ENCODE assay signal across 8 cellular contexts in the genomic region with DNA sequence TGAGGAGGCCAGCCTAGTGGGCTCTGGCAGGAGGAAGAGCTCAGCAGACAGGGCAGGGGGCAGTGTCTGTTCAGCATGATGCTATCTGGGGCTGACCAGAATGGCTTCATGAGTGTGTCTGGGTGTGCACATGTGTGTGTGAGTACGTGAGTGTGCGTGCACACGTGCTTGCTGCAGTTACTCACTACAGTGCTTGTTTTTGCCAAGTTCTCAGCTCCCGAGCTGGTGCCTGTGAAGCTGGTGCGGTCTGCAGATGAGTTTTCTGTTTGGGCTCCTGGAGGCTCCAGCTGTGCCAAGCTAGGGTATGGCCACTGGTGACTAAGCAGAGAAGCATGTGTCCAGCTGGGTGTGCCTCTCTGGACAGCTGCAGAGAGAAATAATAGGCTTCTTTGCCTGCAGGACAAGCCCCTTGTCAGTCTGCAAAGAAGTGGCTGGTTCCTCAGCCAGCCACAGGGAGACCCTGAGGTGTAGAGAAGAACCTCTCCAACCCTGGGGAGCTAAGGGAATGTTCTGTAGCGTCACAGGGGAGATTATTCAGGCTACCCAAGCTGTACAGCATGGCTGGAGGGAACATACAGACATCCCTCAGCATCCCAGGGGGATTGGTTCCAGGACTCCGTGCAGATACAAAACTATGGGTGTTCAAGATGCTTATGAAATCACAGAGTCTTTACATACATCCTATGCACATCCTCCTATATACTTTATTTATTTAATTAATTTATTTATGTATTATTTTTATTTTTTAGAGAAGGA. TPM values are rescaled to one million over a fixed set of nuclear protein-coding genes. Genes with fewer than 3 reads are reported as not detected.
DNase-seq lines count a peak whose midpoint lies in the region; ATAC-seq and TF ChIP-seq lines count a peak whose summit lies in the region.

No MANE protein-coding gene starts in this region.

- no peaks in the 10 kb centered on the region for H3K36me3 Mint-ChIP-seq in Calu3 (ENCODE audit: insufficient read depth, unreplicated experiment)
- H3K36me3 Mint-ChIP-seq in activated CD4-positive, alpha-beta T cell treated with anti-CD3 and anti-CD28 coated beads for 36 hours (ENCODE audit: low read depth), result no peaks in the 10 kb centered on the region
- H3K36me3 Mint-ChIP-seq in activated CD4-positive, alpha-beta T cell treated with anti-CD3 and anti-CD28 coated beads, Interleukin-2, amount 10 ng/mL, durations not matched to agents 24 days and 14 days (ENCODE audit: low read depth), result no peaks in the 10 kb centered on the region

- H3K9me3 Mint-ChIP-seq in Calu3 (ENCODE audit: low read depth, unreplicated experiment), result no peaks in the 10 kb centered on the region
- no peaks in the 10 kb centered on the region for H3K9me3 Mint-ChIP-seq in stimulated activated naive CD8-positive, alpha-beta T cell treated with anti-CD3 and anti-CD28 coated beads, Interleukin-15, amount 100 ng/mL, for 72 hours
- H3K9me3 Mint-ChIP-seq in activated CD4-positive, alpha-beta T cell treated with anti-CD3 and anti-CD28 coated beads for 36 hours (ENCODE audit: low read depth), result no peaks in the 10 kb centered on the region
- H3K9me3 Mint-ChIP-seq in activated CD4-positive, alpha-beta T cell treated with anti-CD3 and anti-CD28 coated beads, Interleukin-2, amount 10 ng/mL, durations not matched to agents 24 days and 14 days, result no peaks in the 10 kb centered on the region

- H3K27me3 ChIP-seq in foreskin keratinocyte, result no peaks in the 10 kb centered on the region

- in situ Hi-C loops in SK-MEL-5 (cut with HindIII; ENCODE audit: low pct_unique_long_range_greater_than_20kb, low sequenced_read_pairs), result no loop called here

- no peak overlapping the region for H3K4me3 Mint-ChIP-seq in Calu3 (ENCODE audit: low read depth, unreplicated experiment)
- H3K4me3 Mint-ChIP-seq in stimulated activated naive CD8-positive, alpha-beta T cell treated with anti-CD3 and anti-CD28 coated beads, Interleukin-15, amount 100 ng/mL, for 72 hours, result no peak overlapping the region
- H3K4me3 Mint-ChIP-seq in activated CD4-positive, alpha-beta T cell treated with anti-CD3 and anti-CD28 coated beads for 36 hours, result no peak overlapping the region
- H3K4me3 Mint-ChIP-seq in activated CD4-positive, alpha-beta T cell treated with anti-CD3 and anti-CD28 coated beads, Interleukin-2, amount 10 ng/mL, durations not matched to agents 24 days and 14 days, result no peak overlapping the region

- no peaks in the 10 kb centered on the region for H3K27me3 Mint-ChIP-seq in Calu3 (ENCODE audit: unreplicated experiment)
- peaks cover 15% of the 10 kb centered on the region for H3K27me3 Mint-ChIP-seq in stimulated activated naive CD8-positive, alpha-beta T cell treated with anti-CD3 and anti-CD28 coated beads, Interleukin-15, amount 100 ng/mL, for 72 hours
- peaks cover 3% of the 10 kb centered on the region for H3K27me3 Mint-ChIP-seq in activated CD4-positive, alpha-beta T cell treated with anti-CD3 and anti-CD28 coated beads for 36 hours
- peaks cover 4% of the 10 kb centered on the region for H3K27me3 Mint-ChIP-seq in activated CD4-positive, alpha-beta T cell treated with anti-CD3 and anti-CD28 coated beads, Interleukin-2, amount 10 ng/mL, durations not matched to agents 24 days and 14 days

- H3K27ac Mint-ChIP-seq in Calu3 (ENCODE audit: unreplicated experiment), result no peak overlapping the region
- H3K27ac Mint-ChIP-seq in stimulated activated naive CD8-positive, alpha-beta T cell treated with anti-CD3 and anti-CD28 coated beads, Interleukin-15, amount 100 ng/mL, for 72 hours, result no peak overlapping the region
- H3K27ac Mint-ChIP-seq in activated CD4-positive, alpha-beta T cell treated with anti-CD3 and anti-CD28 coated beads for 36 hours, result no peak overlapping the region
- H3K27ac Mint-ChIP-seq in activated CD4-positive, alpha-beta T cell treated with anti-CD3 and anti-CD28 coated beads, Interleukin-2, amount 10 ng/mL, durations not matched to agents 24 days and 14 days, result no peak overlapping the region

- DNase-seq in Calu3 (peak; percentile 71), SK-MEL-5 (ENCODE audit: low read depth, low spot score) (peak; percentile 69), foreskin keratinocyte (peak; percentile 72 to 83), putamen (ENCODE audit: low spot score) (peak; percentile 24)
- DNase-seq in stimulated activated naive CD8-positive, alpha-beta T cell treated with anti-CD3 and anti-CD28 coated beads, Interleukin-15, amount 100 ng/mL, for 72 hours, result no peak
- no peak for DNase-seq in activated CD4-positive, alpha-beta T cell treated with anti-CD3 and anti-CD28 coated beads for 36 hours
- no peak for DNase-seq in activated effector memory CD4-positive, alpha-beta T cell treated with Interleukin-2 at 50 U/mL for 16 hours
- DNase-seq in activated CD4-positive, alpha-beta T cell treated with anti-CD3 and anti-CD28 coated beads, Interleukin-2, amount 10 ng/mL, durations not matched to agents 24 days and 14 days, result no peak

- intact Hi-C loops in Calu3 (cut with micrococcal nuclease; ENCODE audit: unreplicated experiment), result no loop called here
- intact Hi-C loops in activated CD4-positive, alpha-beta T cell treated with anti-CD3 and anti-CD28 coated beads for 36 hours (cut with DNase I, micrococcal nuclease), result no loop called here
- intact Hi-C loops in activated CD4-positive, alpha-beta T cell treated with anti-CD3 and anti-CD28 coated beads, Interleukin-2, amount 10 ng/mL, durations not matched to agents 24 days and 14 days (cut with micrococcal nuclease), result no loop called here

- ATAC-seq in foreskin keratinocyte, result peak; percentile 34
- ATAC-seq in stimulated activated naive CD8-positive, alpha-beta T cell treated with anti-CD3 and anti-CD28 coated beads, Interleukin-15, amount 100 ng/mL, for 72 hours, result no peak
- no peak for ATAC-seq in activated CD4-positive, alpha-beta T cell treated with anti-CD3 and anti-CD28 coated beads for 36 hours

- peaks cover 19% of the 10 kb centered on the region for H3K4me1 ChIP-seq in foreskin keratinocyte

- POLR2A ChIA-PET in activated CD4-positive, alpha-beta T cell treated with anti-CD3 and anti-CD28 coated beads for 36 hours (lab: Charles Lee), result no interaction called here

- H3K4me1 Mint-ChIP-seq in Calu3 (ENCODE audit: low read depth, unreplicated experiment), result peaks cover 22% of the 10 kb centered on the region
- H3K4me1 Mint-ChIP-seq in stimulated activated naive CD8-positive, alpha-beta T cell treated with anti-CD3 and anti-CD28 coated beads, Interleukin-15, amount 100 ng/mL, for 72 hours, result no peaks in the 10 kb centered on the region
- peaks cover 7% of the 10 kb centered on the region for H3K4me1 Mint-ChIP-seq in activated CD4-positive, alpha-beta T cell treated with anti-CD3 and anti-CD28 coated beads for 36 hours
- H3K4me1 Mint-ChIP-seq in activated CD4-positive, alpha-beta T cell treated with anti-CD3 and anti-CD28 coated beads, Interleukin-2, amount 10 ng/mL, durations not matched to agents 24 days and 14 days, result no peaks in the 10 kb centered on the region

- TF ChIP-seq CTCF in Calu3 (IDR thresholded peaks at IDR 0.05; ENCODE audit: unreplicated experiment), result no peak
- no peak for TF ChIP-seq CTCF in foreskin keratinocyte (conservative IDR thresholded peaks at IDR 0.05)

- no peak overlapping the region for H3K27ac ChIP-seq in foreskin keratinocyte

- BruUV-seq in Calu3 (replicated peaks; lab: Mats Ljungman, UMichigan), result no TSS peak

- CTCF ChIA-PET in Calu3 (lab: Charles Lee), result interaction anchor here (0.7 to 1.5 kb wide), 4 partner anchors 13 to 169 kb away, joined by 3 to 5 read pairs (median 4); no protein-coding TSS in a partner anchor
- CTCF ChIA-PET in activated CD4-positive, alpha-beta T cell treated with anti-CD3 and anti-CD28 coated beads for 36 hours (lab: Charles Lee), result no interaction called here

RNA-seq across cellular contexts. Expression of a gene that starts 40.2 kb away (rescaled TPM):
- 5.8 and 7.8 TPM in 2 replicates for total RNA-seq in Calu3 (2022)
- 14.4 and 16.7 TPM in 2 replicates for total RNA-seq in SK-MEL-5 (2014; rRNA removed; shearing (Covaris generic))
- 31.1 and 34.6 TPM in 2 replicates for polyA plus RNA-seq in SK-MEL-5 (2015; cell fraction: cytosol; rRNA removed)
- 3.4 and 7.0 TPM in 2 replicates for polyA plus RNA-seq in SK-MEL-5 (2015; cell fraction: nucleus; rRNA removed)
- 6.9 and 7.8 TPM in 2 replicates for total RNA-seq in foreskin keratinocyte
- 9.2 and 9.4 TPM in 2 replicates for polyA plus RNA-seq in foreskin keratinocyte
- total RNA-seq in activated CD4-positive, alpha-beta T cell treated with anti-CD3 and anti-CD28 coated beads for 36 hours, result 10 to 100 TPM in 1 of 2 experiments, 1 to 10 TPM in 1; 8.8 to 10.2 TPM
- total RNA-seq in activated CD4-positive, alpha-beta T cell treated with anti-CD3 and anti-CD28 coated beads, Interleukin-2, amount 10 ng/mL, durations not matched to agents 24 days and 14 days, result 9.8 and 10.0 TPM in 2 replicates

RNA-seq across cellular contexts. Expression of a gene that starts 57.4 kb away (rescaled TPM):
- total RNA-seq in Calu3 (2022), result 15.0 and 18.2 TPM in 2 replicates
- total RNA-seq in SK-MEL-5 (2014; rRNA removed; shearing (Covaris generic)), result 53.5 and 59.0 TPM in 2 replicates
- 102 and 111 TPM in 2 replicates for polyA plus RNA-seq in SK-MEL-5 (2015; cell fraction: cytosol; rRNA removed)
- 68.5 and 75.2 TPM in 2 replicates for polyA plus RNA-seq in SK-MEL-5 (2015; cell fraction: nucleus; rRNA removed)
- total RNA-seq in foreskin keratinocyte, result 33.0 and 40.0 TPM in 2 replicates
- 29.4 and 34.9 TPM in 2 replicates for polyA plus RNA-seq in foreskin keratinocyte
- 1 to 10 TPM; 1.6 to 2.4 TPM for total RNA-seq in activated CD4-positive, alpha-beta T cell treated with anti-CD3 and anti-CD28 coated beads for 36 hours
- total RNA-seq in activated CD4-positive, alpha-beta T cell treated with anti-CD3 and anti-CD28 coated beads, Interleukin-2, amount 10 ng/mL, durations not matched to agents 24 days and 14 days, result 0.12 and 0.30 TPM in 2 replicates

Comparison
In these comparisons a context has a peak if more than half of its experiments do, and no peak if none do; other contexts are left out.
1. DNase-seq: peak in Calu3 (single experiment), SK-MEL-5 (single experiment), foreskin keratinocyte (2 of 2) and putamen (single experiment); none in stimulated activated naive CD8-positive, alpha-beta T cell treated with anti-CD3 and anti-CD28 coated beads, Interleukin-15, amount 100 ng/mL, for 72 hours (0 of 2), activated CD4-positive, alpha-beta T cell treated with anti-CD3 and anti-CD28 coated beads for 36 hours (single experiment), activated effector memory CD4-positive, alpha-beta T cell treated with Interleukin-2 at 50 U/mL for 16 hours (single experiment) and activated CD4-positive, alpha-beta T cell treated with anti-CD3 and anti-CD28 coated beads, Interleukin-2, amount 10 ng/mL, durations not matched to agents 24 days and 14 days (single experiment).